Comparison of ENCODE assay signal across 19 cellular contexts in genomic region chr2:126041648-126042047, GRCh38.
DNase-seq lines count a peak whose midpoint lies in the region; ATAC-seq, FAIRE-seq and TF ChIP-seq lines count a peak whose summit lies in the region.
"Had no signal": no experiment of that assay in that cellular context is flagged by ENCODE, and none has a peak within 500 bp of the region (broad histone marks: within the 10 kb centered on the region; RNA-seq: fewer than 3 reads in every experiment).

No MANE protein-coding gene starts in this region.

- BruUV-seq in HepG2 (replicated peaks; lab: Mats Ljungman, UMichigan): no TSS peak

- FAIRE-seq in HepG2 (lab: Jason Lieb, UNC): no peak
- FAIRE-seq: A549, GM12878, H1 had no signal

- H3K27ac ChIP-seq in liver (ENCODE audit: low read depth in 1 of 2, low read length in 2 of 2): no peak overlapping the region
- H3K27ac ChIP-seq in HepG2 (ENCODE audit: extremely low read length, insufficient read depth, low read length): no peak overlapping the region
- no peak overlapping the region for H3K27ac ChIP-seq in neural cell (ENCODE audit: low read length)
- no peak overlapping the region for H3K27ac ChIP-seq in parathyroid adenoma
- no peak overlapping the region for H3K27ac ChIP-seq in hepatocyte
- H3K27ac ChIP-seq: 22Rv1, A549 had no signal

- no peak for TF ChIP-seq CTCF in liver (IDR thresholded peaks at IDR 0.05; ENCODE audit: low read depth, low read length, missing input control)
- TF ChIP-seq CTCF in HepG2 (CRISPR knock-in tag; IDR thresholded peaks at IDR 0.05): no peak
- no peak for TF ChIP-seq CTCF in neural cell (IDR thresholded peaks at IDR 0.05; ENCODE audit: poor library complexity, severe bottlenecking)
- TF ChIP-seq CTCF in parathyroid adenoma (IDR thresholded peaks at IDR 0.05): no peak
- TF ChIP-seq CTCF in omental fat pad (IDR thresholded peaks at IDR 0.05): no peak
- no peak for TF ChIP-seq CTCF in hepatocyte (IDR thresholded peaks at IDR 0.05; ENCODE audit: poor library complexity)

- ATAC-seq in HepG2 (no peak), omental fat pad (ENCODE audit: low FRiP score) (no peak)
- ATAC-seq: A549, GM12878 had no signal

- no peak for TF ChIP-seq POLR2A in HepG2 (IDR thresholded peaks at IDR 0.05; ENCODE audit: insufficient read depth in 1 of 2, low read depth in 2 of 2, low read length in 2 of 2)

- H2AFZ ChIP-seq in HepG2 (ENCODE audit: low read length) (no peak overlapping the region), neural cell (ENCODE audit: low read depth, low read length) (no peak overlapping the region), parathyroid adenoma (peak overlapping the region; percentile 36), hepatocyte (no peak overlapping the region)

- H3K9ac ChIP-seq in liver (ENCODE audit: low read depth in 1 of 2, low read length in 2 of 2) (no peak overlapping the region), HepG2 (ENCODE audit: insufficient read depth, low read depth, low read length) (no peak overlapping the region), neural cell (ENCODE audit: low read length) (no peak overlapping the region), parathyroid adenoma (no peak overlapping the region)

- H3K36me3 ChIP-seq in liver (ENCODE audit: control insufficient read depth in 4 of 4, insufficient read depth in 3 of 4, low read depth in 1 of 4, low read length in 3 of 4) (no peaks in the 10 kb centered on the region), HepG2 (replicated peaks in 1 of 2; ENCODE audit: control insufficient read depth in 1 of 2, insufficient read depth in 2 of 2, low read length in 2 of 2) (no peaks in the 10 kb centered on the region), neural cell (ENCODE audit: insufficient read depth, low read length) (no peaks in the 10 kb centered on the region), parathyroid adenoma (ENCODE audit: control insufficient read depth, insufficient read depth, low read length) (no peaks in the 10 kb centered on the region), hepatocyte (replicated peaks; ENCODE audit: insufficient read depth, low read depth) (no peaks in the 10 kb centered on the region)

- H3K4me2 ChIP-seq in HepG2 (ENCODE audit: low read depth, low read length): no peak overlapping the region
- no peak overlapping the region for H3K4me2 ChIP-seq in neural cell (ENCODE audit: low read length)
- no peak overlapping the region for H3K4me2 ChIP-seq in parathyroid adenoma (ENCODE audit: low read length)
- no peak overlapping the region for H3K4me2 ChIP-seq in hepatocyte
- H3K4me2 ChIP-seq: A549 had no signal

- TF ChIP-seq EP300 in HepG2 (IDR thresholded peaks at IDR 0.05; ENCODE audit: low read depth in 2 of 2, low read length in 2 of 2) (no peak), HepG2 (CRISPR knock-in tag; IDR thresholded peaks at IDR 0.05; ENCODE audit: borderline replicate concordance) (no peak), neural cell (conservative IDR thresholded peaks at IDR 0.05; ENCODE audit: poor library complexity, severe bottlenecking) (peak; percentile 83)

- peaks cover 0 to 4% (median 0%) of the 10 kb centered on the region in 4 donors for H3K4me1 ChIP-seq in liver (ENCODE audit: control insufficient read depth in 4 of 4, insufficient read depth in 4 of 4, low read length in 3 of 4)
- no peaks in the 10 kb centered on the region for H3K4me1 ChIP-seq in HepG2 (ENCODE audit: insufficient read depth, low read length)
- no peaks in the 10 kb centered on the region for H3K4me1 ChIP-seq in parathyroid adenoma
- H3K4me1 ChIP-seq in hepatocyte (ENCODE audit: insufficient read depth): no peaks in the 10 kb centered on the region
- H3K4me1 ChIP-seq: A549 had no signal

- TF ChIP-seq RAD21 in liver (IDR thresholded peaks at IDR 0.05) (peak; percentile 6 to 26), HepG2 (CRISPR knock-in tag; IDR thresholded peaks at IDR 0.05) (no peak), neural cell (conservative IDR thresholded peaks at IDR 0.05) (no peak)

- H3K9me2 ChIP-seq in neural cell (ENCODE audit: insufficient read depth, low read length) (no peaks in the 10 kb centered on the region), hepatocyte (replicated peaks; ENCODE audit: insufficient read depth) (no peaks in the 10 kb centered on the region)

- no peaks in the 10 kb centered on the region for H3K79me2 ChIP-seq in HepG2 (ENCODE audit: insufficient read depth, low read length)
- no peaks in the 10 kb centered on the region for H3K79me2 ChIP-seq in neural cell (replicated peaks; ENCODE audit: insufficient read depth, low read length)
- no peaks in the 10 kb centered on the region for H3K79me2 ChIP-seq in parathyroid adenoma
- H3K79me2 ChIP-seq in hepatocyte: no peaks in the 10 kb centered on the region

- H3F3A ChIP-seq in neural cell (ENCODE audit: insufficient read depth, low read length, poor library complexity, severe bottlenecking): no peaks in the 10 kb centered on the region

- H3K9me3 ChIP-seq in liver (ENCODE audit: control insufficient read depth in 4 of 4, low read length in 3 of 4): no peaks in the 10 kb centered on the region
- peaks cover 65% of the 10 kb centered on the region for H3K9me3 ChIP-seq in HepG2 (ENCODE audit: low read length)
- no peaks in the 10 kb centered on the region for H3K9me3 ChIP-seq in neural cell (ENCODE audit: low read length)
- no peaks in the 10 kb centered on the region for H3K9me3 ChIP-seq in parathyroid adenoma (ENCODE audit: control insufficient read depth, low read length)
- H3K9me3 ChIP-seq in hepatocyte (ENCODE audit: low read depth): no peaks in the 10 kb centered on the region
- H3K9me3 ChIP-seq: A549 had no signal

- CTCF ChIA-PET in HepG2 (lab: Yijun Ruan, JAX; ENCODE audit: low intra/inter-chr PET ratio, low total read pairs): no interaction called here

- in situ Hi-C loops in HepG2 (cut with HindIII; ENCODE audit: extremely low pct_ligation_motif_present, low pct_unique_long_range_greater_than_20kb): no loop called here

- intact Hi-C loops in HepG2 (cut with micrococcal nuclease; ENCODE audit: unreplicated experiment): no loop called here

- POLR2A ChIA-PET in HepG2 (lab: Yijun Ruan, JAX): no interaction called here

- H4K20me1 ChIP-seq in HepG2 (ENCODE audit: insufficient read depth, low read length) (no peaks in the 10 kb centered on the region), neural cell (ENCODE audit: insufficient read depth) (no peaks in the 10 kb centered on the region), hepatocyte (ENCODE audit: insufficient read depth, poor library complexity, severe bottlenecking) (no peaks in the 10 kb centered on the region)

- 20% methylated on average over 1 of the region's 1 CpG for WGBS in liver
- WGBS in HepG2 (ENCODE audit: low lambda C conversion rate): 3% methylated on average over 1 of the region's 1 CpG
- 67% methylated on average over 1 of the region's 1 CpG for WGBS in hepatocyte (ENCODE audit: low lambda C conversion rate, missing lambda C conversion rate)

- DNase-seq in HepG2 (ENCODE audit: low spot score): no peak
- no peak for DNase-seq in omental fat pad (ENCODE audit: low spot score)
- no peak for DNase-seq in activated CD4-positive, CD25-positive, alpha-beta regulatory T cell (lab: John Stamatoyannopoulos, UW)
- no peak for DNase-seq in hepatocyte (ENCODE audit: low spot score)
- DNase-seq: AML-193; CD8-positive, alpha-beta memory T cell; COR-L47; DMS 273 treated with DMSO at 0.1 percent for 48 hours; DMS53; DND-41; EL; H9 had no signal

- H3K4me3 ChIP-seq in liver (ENCODE audit: low read depth in 1 of 3, low read length in 3 of 3) (no peak overlapping the region), HepG2 (replicated peaks in 1 of 3; ENCODE audit: insufficient read depth in 1 of 3, low read depth in 2 of 3, low read length in 3 of 3) (no peak overlapping the region), neural cell (ENCODE audit: low read length) (no peak overlapping the region), parathyroid adenoma (ENCODE audit: low read depth, low read length) (no peak overlapping the region), hepatocyte (no peak overlapping the region)
- H3K4me3 ChIP-seq: A549, GM12878 had no signal

- H3K27me3 ChIP-seq in liver (ENCODE audit: control insufficient read depth in 4 of 4, insufficient read depth in 4 of 4, low read length in 3 of 4) (no peaks in the 10 kb centered on the region), HepG2 (ENCODE audit: control insufficient read depth in 1 of 2, insufficient read depth in 2 of 2, low read length in 2 of 2) (no peaks in the 10 kb centered on the region), neural cell (ENCODE audit: insufficient read depth, low read depth, low read length) (no peaks in the 10 kb centered on the region), parathyroid adenoma (ENCODE audit: control insufficient read depth, insufficient read depth, low read length) (no peaks in the 10 kb centered on the region), hepatocyte (no peaks in the 10 kb centered on the region)

TF ChIP-seq in liver, 16 proteins besides CTCF, POLR2A, EP300 and RAD21 (continues in another document):
- TF ChIP-seq SP1 (IDR thresholded peaks at IDR 0.05) (peak; percentile 61), GABPA (IDR thresholded peaks at IDR 0.05 in 1 of 2, conservative IDR thresholded peaks at IDR 0.05 in 1 of 2) (no peak)

TF ChIP-seq in HepG2, 621 proteins besides CTCF, POLR2A, EP300 and RAD21 (continues in another document):
- TF ChIP-seq ZNF282 (IDR thresholded peaks at IDR 0.05; ENCODE audit: partially characterized antibody) (no peak), ZNF225 (CRISPR knock-in tag; IDR thresholded peaks at IDR 0.05) (no peak), ZNF878 (CRISPR knock-in tag; IDR thresholded peaks at IDR 0.05) (no peak), DNMT1 (CRISPR knock-in tag; IDR thresholded peaks at IDR 0.05) (no peak), ARNT2 (CRISPR knock-in tag; IDR thresholded peaks at IDR 0.05; ENCODE audit: low read depth) (no peak), RBAK (CRISPR knock-in tag; IDR thresholded peaks at IDR 0.05) (no peak), FOXP1 (IDR thresholded peaks at IDR 0.05) (no peak), FOXP1 (CRISPR knock-in tag; IDR thresholded peaks at IDR 0.05) (no peak), MTA1 (CRISPR knock-in tag; IDR thresholded peaks at IDR 0.05; ENCODE audit: borderline replicate concordance) (no peak), HNRNPH1 (optimal IDR thresholded peaks at IDR 0.05; ENCODE audit: low read depth, low read length) (no peak)
